In the genomic region with DNA sequence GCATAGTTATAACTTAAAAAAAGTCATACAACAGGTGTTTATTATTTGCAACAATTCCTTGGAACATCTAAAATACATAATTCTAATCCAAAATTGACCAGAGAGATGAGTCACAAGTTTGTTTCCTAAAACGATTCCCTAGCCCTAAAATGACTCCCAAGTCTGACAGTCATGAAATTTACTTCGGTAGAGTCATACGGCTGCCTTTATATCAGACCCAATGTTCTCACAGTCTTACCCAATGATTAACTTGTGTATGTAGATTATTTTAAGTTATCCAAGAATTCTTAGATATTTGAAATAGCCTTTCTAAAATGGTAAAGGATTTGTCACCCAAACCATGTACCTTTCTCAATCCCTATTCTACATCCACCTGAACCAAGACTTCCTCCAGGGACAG, we compare ENCODE assay signal across 24 cellular contexts.
"Had no signal": no experiment of that assay in that cellular context is flagged by ENCODE, and none has a peak within 500 bp of the region (broad histone marks: within the 10 kb centered on the region; RNA-seq: fewer than 3 reads in every experiment).

No MANE protein-coding gene starts in this region.

- DNase-seq: activated CD4-positive, alpha-beta memory T cell treated with anti-CD3 and anti-CD28 coated beads, Interleukin-2, amount 10 ng/mL, durations not matched to agents 7 days and 5 days; activated CD4-positive, alpha-beta T cell treated with anti-CD3 and anti-CD28 coated beads for 1 hour; activated CD4-positive, alpha-beta T cell treated with anti-CD3 and anti-CD28 coated beads for 4 hours; activated CD4-positive, alpha-beta T cell treated with anti-CD3 and anti-CD28 coated beads, Interleukin-2, amount 10 ng/mL, durations not matched to agents 7 days and 5 days; activated CD4-positive, alpha-beta T cell treated with anti-CD3 and anti-CD28 coated beads, Interleukin-2, amount 50 U/mL, for 4 hours; activated CD8-positive, alpha-beta memory T cell treated with anti-CD3 and anti-CD28 coated beads, Interleukin-2, amount 50 U/mL, for 48 hours; activated gamma-delta T cell; activated naive CD4-positive, alpha-beta T cell treated with anti-CD3 and anti-CD28 coated beads, Interleukin-2, amount 50 U/mL, for 16 hours; activated naive CD4-positive, alpha-beta T cell treated with Interleukin-2 at 50 U/mL for 16 hours; activated T-cell treated with anti-CD3 and anti-CD28 coated beads for 4 hours; activated T-cell treated with anti-CD3 and anti-CD28 coated beads, Interleukin-2, amount 50 U/mL, for 24 hours; activated T-cell treated with anti-CD3 and anti-CD28 coated beads, Interleukin-2, amount 50 U/mL, for 72 hours; amniotic stem cell; caudate nucleus; effector CD8-positive, alpha-beta T cell; esophagus squamous epithelium; foreskin keratinocyte; gastrocnemius medialis; glutamatergic neuron; heart left ventricle; T-helper 2 cell had no signal

- H3K36me3 Mint-ChIP-seq: activated naive CD8-positive, alpha-beta T cell had no signal

- H3K4me3 Mint-ChIP-seq: activated CD4-positive, alpha-beta memory T cell treated with anti-CD3 and anti-CD28 coated beads, Interleukin-2, amount 10 ng/mL, durations not matched to agents 7 days and 5 days; activated CD4-positive, alpha-beta T cell treated with anti-CD3 and anti-CD28 coated beads, Interleukin-2, amount 10 ng/mL, durations not matched to agents 7 days and 5 days; activated naive CD8-positive, alpha-beta T cell; activated T-cell treated with anti-CD3 and anti-CD28 coated beads, Interleukin-2, amount 50 U/mL, for 24 hours; activated T-cell treated with anti-CD3 and anti-CD28 coated beads, Interleukin-2, amount 50 U/mL, for 72 hours; WTC11 had no signal

- H3K4me1 ChIP-seq: esophagus squamous epithelium, foreskin keratinocyte, gastrocnemius medialis, heart left ventricle had no signal

- H3K36me3 ChIP-seq: esophagus squamous epithelium, gastrocnemius medialis, heart left ventricle had no signal

- H3K4me3 ChIP-seq: esophagus squamous epithelium, gastrocnemius medialis, heart left ventricle had no signal

- ATAC-seq: activated T-cell treated with anti-CD3 and anti-CD28 coated beads, Interleukin-2, amount 50 U/mL, for 72 hours; foreskin keratinocyte; gastrocnemius medialis; heart left ventricle; WTC11 had no signal

- H3K9me3 Mint-ChIP-seq: activated CD4-positive, alpha-beta memory T cell treated with anti-CD3 and anti-CD28 coated beads, Interleukin-2, amount 10 ng/mL, durations not matched to agents 7 days and 5 days; activated CD4-positive, alpha-beta T cell treated with anti-CD3 and anti-CD28 coated beads, Interleukin-2, amount 10 ng/mL, durations not matched to agents 7 days and 5 days; WTC11 had no signal

- H3K27me3 Mint-ChIP-seq: activated CD4-positive, alpha-beta memory T cell treated with anti-CD3 and anti-CD28 coated beads, Interleukin-2, amount 10 ng/mL, durations not matched to agents 7 days and 5 days had no signal

- H3K9me3 ChIP-seq: esophagus squamous epithelium, gastrocnemius medialis, heart left ventricle had no signal

- H3K27ac ChIP-seq: epithelial cell of prostate, esophagus squamous epithelium, foreskin keratinocyte, gastrocnemius medialis, heart left ventricle had no signal

- H3K27ac Mint-ChIP-seq: activated CD4-positive, alpha-beta memory T cell treated with anti-CD3 and anti-CD28 coated beads, Interleukin-2, amount 10 ng/mL, durations not matched to agents 7 days and 5 days; activated CD4-positive, alpha-beta T cell treated with anti-CD3 and anti-CD28 coated beads, Interleukin-2, amount 10 ng/mL, durations not matched to agents 7 days and 5 days; activated naive CD8-positive, alpha-beta T cell; activated T-cell treated with anti-CD3 and anti-CD28 coated beads, Interleukin-2, amount 50 U/mL, for 24 hours; activated T-cell treated with anti-CD3 and anti-CD28 coated beads, Interleukin-2, amount 50 U/mL, for 72 hours; WTC11 had no signal

- H3K27me3 ChIP-seq: esophagus squamous epithelium, foreskin keratinocyte had no signal

- H3K4me1 Mint-ChIP-seq: activated CD4-positive, alpha-beta memory T cell treated with anti-CD3 and anti-CD28 coated beads, Interleukin-2, amount 10 ng/mL, durations not matched to agents 7 days and 5 days; activated CD4-positive, alpha-beta T cell treated with anti-CD3 and anti-CD28 coated beads, Interleukin-2, amount 10 ng/mL, durations not matched to agents 7 days and 5 days; WTC11 had no signal
